Comparison of ENCODE assay signal across 8 cellular contexts in genomic region chr3:152331018-152331541, GRCh38.
DNase-seq lines count a peak whose midpoint lies in the region; FAIRE-seq and TF ChIP-seq lines count a peak whose summit lies in the region.

No MANE protein-coding gene starts in this region.

- POLR2A ChIA-PET in CD8-positive, alpha-beta memory T cell (lab: Charles Lee): no interaction called here

- DNase-seq in CD8-positive, alpha-beta memory T cell: no peak
- peak; percentile 92 for DNase-seq in RPMI7951 (ENCODE audit: low read depth)
- peak; percentile 89 for DNase-seq in epithelial cell of esophagus (ENCODE audit: low read depth)
- no peak for DNase-seq in nephron progenitor cell
- no peak for DNase-seq in D721Med (ENCODE audit: insufficient read length, low spot score)
- DNase-seq in NCI-H2081 (lab: John Stamatoyannopoulos, UW): no peak
- no peak for DNase-seq in cerebellum (ENCODE audit: low spot score)
- no peak for DNase-seq in germinal center (ENCODE audit: low spot score)

- peak overlapping the region; percentile 18 to 93 (median 82) for H3K27ac Mint-ChIP-seq in CD8-positive, alpha-beta memory T cell
- H3K27ac Mint-ChIP-seq in nephron progenitor cell: peak overlapping the region; percentile 1

- peaks cover 93% of the 10 kb centered on the region for H3K4me1 ChIP-seq in CD8-positive, alpha-beta memory T cell (ENCODE audit: insufficient read depth, low read length)

- CTCF ChIA-PET in CD8-positive, alpha-beta memory T cell (lab: Charles Lee): no interaction called here

- TF ChIP-seq CTCF in epithelial cell of esophagus (IDR thresholded peaks at IDR 0.05; ENCODE audit: insufficient read depth, low read depth, low read length, missing control alignments) (no peak), nephron progenitor cell (IDR thresholded peaks at IDR 0.05) (no peak), D721Med (IDR thresholded peaks at IDR 0.05; ENCODE audit: insufficient read depth, missing control alignments) (no peak)

- H3K27me3 Mint-ChIP-seq in CD8-positive, alpha-beta memory T cell: peaks cover 0 to 3% of the 10 kb centered on the region in 2 donors
- H3K27me3 Mint-ChIP-seq in nephron progenitor cell (ENCODE audit: low read depth, poor library complexity): peaks cover 3% of the 10 kb centered on the region

- no peaks in the 10 kb centered on the region for H3K27me3 ChIP-seq in CD8-positive, alpha-beta memory T cell (ENCODE audit: insufficient read depth, low read length, poor library complexity, severe bottlenecking)

- peaks cover 84 to 95% (median 95%) of the 10 kb centered on the region in 3 donors for H3K4me1 Mint-ChIP-seq in CD8-positive, alpha-beta memory T cell
- H3K4me1 Mint-ChIP-seq in nephron progenitor cell: no peaks in the 10 kb centered on the region

- peaks cover 7% of the 10 kb centered on the region for H3K36me3 ChIP-seq in CD8-positive, alpha-beta memory T cell (ENCODE audit: insufficient read depth, low read length)

- peak overlapping the region; percentile 55 for H3K27ac ChIP-seq in CD8-positive, alpha-beta memory T cell (ENCODE audit: low read depth, low read length)

- H3K9me3 Mint-ChIP-seq in CD8-positive, alpha-beta memory T cell: no peaks in the 10 kb centered on the region
- peaks cover 5% of the 10 kb centered on the region for H3K9me3 Mint-ChIP-seq in nephron progenitor cell

- peak overlapping the region in 6 of 7 donors; percentile 6 to 86 (median 46) for H3K4me3 Mint-ChIP-seq in CD8-positive, alpha-beta memory T cell
- H3K4me3 Mint-ChIP-seq in nephron progenitor cell: no peak overlapping the region

- H3K9me3 ChIP-seq in CD8-positive, alpha-beta memory T cell (ENCODE audit: low read length): no peaks in the 10 kb centered on the region

- FAIRE-seq in D721Med (lab: Jason Lieb, UNC): no peak

- H3K36me3 Mint-ChIP-seq in CD8-positive, alpha-beta memory T cell: peaks cover 8 to 59% (median 9%) of the 10 kb centered on the region in 3 donors
- H3K36me3 Mint-ChIP-seq in nephron progenitor cell (ENCODE audit: low read depth): peaks cover 7% of the 10 kb centered on the region

- H3K4me3 ChIP-seq in CD8-positive, alpha-beta memory T cell (ENCODE audit: low read length): no peak overlapping the region
- H3K4me3 ChIP-seq in epithelial cell of esophagus (ENCODE audit: low read length): no peak overlapping the region

Comparison
In these comparisons a context has a peak if more than half of its experiments do, and no peak if none do; other contexts are left out.
1. DNase-seq: peak in RPMI7951 (single experiment) and epithelial cell of esophagus (single experiment); none in CD8-positive, alpha-beta memory T cell (0 of 5), nephron progenitor cell (single experiment), D721Med (single experiment), NCI-H2081 (0 of 2), cerebellum (single experiment) and germinal center (single experiment).